Comparison of ENCODE assay signal across 9 cellular contexts in the genomic region with DNA sequence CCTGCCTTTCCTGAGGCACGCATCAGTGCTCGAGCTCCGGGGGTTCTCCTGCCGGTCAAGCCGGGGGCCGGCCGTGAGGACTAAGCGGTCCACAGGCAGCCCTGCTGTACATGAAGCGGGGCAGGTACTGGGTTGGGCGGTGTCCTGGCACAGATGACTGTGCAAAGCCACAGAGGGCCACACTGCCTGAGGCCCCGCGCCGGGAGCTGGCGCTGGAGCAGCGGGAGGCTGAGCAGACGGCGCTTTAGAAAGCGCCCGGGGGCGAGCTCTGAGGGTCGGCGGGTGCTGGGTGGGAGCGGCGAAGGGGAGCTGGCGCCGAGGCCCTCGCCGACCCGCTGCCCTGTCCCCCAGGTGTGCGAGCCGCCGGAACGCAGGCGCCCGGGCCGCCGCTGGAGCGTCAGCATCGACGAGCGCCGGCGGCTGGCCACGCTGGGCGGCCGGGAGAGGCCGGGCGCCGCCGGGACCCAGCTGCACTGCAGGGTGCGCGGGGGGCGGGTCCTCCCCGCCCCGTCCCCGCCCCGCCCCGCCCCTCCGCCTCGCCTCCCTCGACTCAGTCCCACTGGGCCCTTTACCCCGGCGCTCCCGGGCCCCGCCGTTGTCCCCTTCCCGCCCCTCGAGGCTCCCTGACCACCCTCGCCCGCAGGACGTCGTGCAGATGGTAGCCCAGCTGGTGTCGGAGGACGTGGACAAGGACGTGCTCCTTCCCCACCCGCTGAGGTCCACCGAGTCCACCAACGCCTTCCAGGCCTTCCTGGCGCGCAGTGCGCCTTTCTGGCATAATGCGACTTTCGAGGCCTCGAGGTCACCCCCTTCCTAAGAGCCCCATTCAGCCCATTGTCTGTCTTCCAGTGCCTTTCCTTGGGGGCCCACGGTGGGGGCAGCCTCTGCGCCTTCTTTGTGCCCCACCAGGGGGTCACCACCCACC. TPM values are rescaled to one million over a fixed set of nuclear protein-coding genes. Genes with fewer than 3 reads are reported as not detected.
DNase-seq lines count a peak whose midpoint lies in the region; ATAC-seq and TF ChIP-seq lines count a peak whose summit lies in the region.
"Had no signal": no experiment of that assay in that cellular context is flagged by ENCODE, and none has a peak within 500 bp of the region (broad histone marks: within the 10 kb centered on the region; RNA-seq: fewer than 3 reads in every experiment).

No MANE protein-coding gene starts in this region.

- no peak overlapping the region for H2BK20ac ChIP-seq in IMR-90 (ENCODE audit: low read depth, low read length)

- TF ChIP-seq RAD21 in IMR-90 (IDR thresholded peaks at IDR 0.05; ENCODE audit: low read length), result no peak

- H3K27me3 ChIP-seq in IMR-90 (ENCODE audit: control insufficient read depth, insufficient read depth, low read length) (no peaks in the 10 kb centered on the region), gastrocnemius medialis (peaks cover 0 to 4% (median 0%) of the 10 kb centered on the region in 3 donors), MG63 (no peaks in the 10 kb centered on the region)

- no TSS peak for BruUV-seq in IMR-90 (replicated peaks; lab: Mats Ljungman, UMichigan)

- no peaks in the 10 kb centered on the region for H3K9me3 Mint-ChIP-seq in activated naive CD4-positive, alpha-beta T cell treated with anti-CD3 and anti-CD28 coated beads, Interleukin-2, amount 50 U/mL, for 24 hours
- H3K9me3 Mint-ChIP-seq: IgD-negative memory B cell had no signal

- no peak overlapping the region for H2BK15ac ChIP-seq in IMR-90 (ENCODE audit: low read depth, low read length)

- peaks cover 9% of the 10 kb centered on the region for H3K4me1 Mint-ChIP-seq in activated naive CD4-positive, alpha-beta T cell treated with anti-CD3 and anti-CD28 coated beads, Interleukin-2, amount 50 U/mL, for 24 hours

- TF ChIP-seq POLR2A in IMR-90 (IDR thresholded peaks at IDR 0.05; ENCODE audit: low read depth, low read length), result no peak
- no peak for TF ChIP-seq POLR2A in gastrocnemius medialis (IDR thresholded peaks at IDR 0.05)

- H3K36me3 ChIP-seq in IMR-90 (ENCODE audit: control insufficient read depth, insufficient read depth, low read length), result no peaks in the 10 kb centered on the region
- no peaks in the 10 kb centered on the region for H3K36me3 ChIP-seq in gastrocnemius medialis
- no peaks in the 10 kb centered on the region for H3K36me3 ChIP-seq in MG63

- H3K18ac ChIP-seq in IMR-90 (ENCODE audit: low read depth, low read length), result 0 out of 2 replicates have a peak overlapping the region, but pooled peaks have one; percentile 46

- peak overlapping the region; percentile 86 for H2AFZ ChIP-seq in IMR-90 (replicated peaks; ENCODE audit: low read length, poor library complexity)

- peak overlapping the region; percentile 78; the same call in 1 of the 2 replicates for H4K5ac ChIP-seq in IMR-90 (ENCODE audit: low read depth, low read length)

- no peaks in the 10 kb centered on the region; a peak in 1 of 4 replicates for H3K79me1 ChIP-seq in IMR-90 (ENCODE audit: low read depth in 1 of 2, low read length in 2 of 2)

- no peak overlapping the region for H2BK5ac ChIP-seq in IMR-90 (ENCODE audit: low read depth, low read length, poor library complexity, severe bottlenecking)

- in situ Hi-C loops in IMR-90 (cut with MboI; ENCODE audit: low sequenced_read_pairs), result no loop called here
- in situ Hi-C loops in gastrocnemius medialis (cut with MboI; ENCODE audit: low sequenced_read_pairs in 4 of 4), result no loop called here

- no peak overlapping the region for H2BK120ac ChIP-seq in IMR-90 (ENCODE audit: low read depth, low read length)

- peak overlapping the region; percentile 47 for H3K4me3 Mint-ChIP-seq in activated naive CD4-positive, alpha-beta T cell treated with anti-CD3 and anti-CD28 coated beads, Interleukin-2, amount 50 U/mL, for 24 hours

- peak overlapping the region; percentile 77; the same call in 1 of the 2 replicates for H2AK5ac ChIP-seq in IMR-90 (ENCODE audit: low read depth, low read length)

- no peaks in the 10 kb centered on the region for H3K9me1 ChIP-seq in IMR-90 (ENCODE audit: insufficient read depth, low read length)

- CTCF ChIA-PET in IMR-90 (lab: Yijun Ruan, JAX), result no interaction called here

- POLR2A ChIA-PET in IMR-90 (lab: Charles Lee; ENCODE audit: unreplicated experiment), result interaction anchor here (0.5 kb wide), 1 partner anchor 70 kb away, joined by 4 read pairs; no protein-coding TSS in a partner anchor

- H3K56ac ChIP-seq in IMR-90 (ENCODE audit: extremely low read depth, insufficient read depth, low read length), result no peak overlapping the region

- peak overlapping the region; percentile 99 for H3K4me2 ChIP-seq in IMR-90 (ENCODE audit: low read depth, low read length)

- H3K27me3 Mint-ChIP-seq in activated naive CD4-positive, alpha-beta T cell treated with anti-CD3 and anti-CD28 coated beads, Interleukin-2, amount 50 U/mL, for 24 hours, result peaks cover 4% of the 10 kb centered on the region

- H3K14ac ChIP-seq in IMR-90 (replicated peaks; ENCODE audit: low read depth, low read length), result no peak overlapping the region

- H3K4me3 ChIP-seq in IMR-90 (ENCODE audit: insufficient read depth, low read depth, low read length), result peak overlapping the region; percentile 38
- peak overlapping the region; percentile 36 to 57 (median 45) for H3K4me3 ChIP-seq in gastrocnemius medialis
- no peak overlapping the region for H3K4me3 ChIP-seq in MG63

- no peak overlapping the region for H4K91ac ChIP-seq in IMR-90 (ENCODE audit: insufficient read depth, low read depth, low read length)

- H3K27ac ChIP-seq in IMR-90 (ENCODE audit: insufficient read depth, low read length) (no peak overlapping the region), gastrocnemius medialis (no peak overlapping the region)

- H4K8ac ChIP-seq in IMR-90 (ENCODE audit: low read depth in 2 of 2, low read length in 2 of 2), result peak overlapping the region in 1 of 2 experiments; percentile 11; a peak in 2 of 4 replicates

- H3K4me1 ChIP-seq in IMR-90 (ENCODE audit: control insufficient read depth, insufficient read depth, low read length) (peaks cover 5% of the 10 kb centered on the region), gastrocnemius medialis (peaks cover 14 to 20% of the 10 kb centered on the region in 2 donors)

- no peak overlapping the region for H3K4ac ChIP-seq in IMR-90 (ENCODE audit: low read depth, low read length)

- dilution Hi-C loops in IMR-90 (cut with HindIII; ENCODE audit: low sequenced_read_pairs, unreplicated experiment), result no loop called here

- H3K36me3 Mint-ChIP-seq in activated naive CD4-positive, alpha-beta T cell treated with anti-CD3 and anti-CD28 coated beads, Interleukin-2, amount 50 U/mL, for 24 hours, result no peaks in the 10 kb centered on the region
- H3K36me3 Mint-ChIP-seq: IgD-negative memory B cell had no signal

- ATAC-seq in IMR-90 (ENCODE audit: low read depth), result peak; percentile 81
- peak; percentile 54 to 72 for ATAC-seq in left cardiac atrium
- ATAC-seq in gastrocnemius medialis, result peak; percentile 29 to 45
- no peak for ATAC-seq in GM21529 (IDR thresholded peaks at IDR 0.05; ENCODE audit: unreplicated experiment)
- ATAC-seq in HG03457 (IDR thresholded peaks at IDR 0.05; ENCODE audit: unreplicated experiment), result no peak

- no peaks in the 10 kb centered on the region for H3K9me3 ChIP-seq in IMR-90 (ENCODE audit: control insufficient read depth, insufficient read depth, low read length)
- H3K9me3 ChIP-seq in gastrocnemius medialis, result no peaks in the 10 kb centered on the region
- no peaks in the 10 kb centered on the region for H3K9me3 ChIP-seq in MG63

- H2AK9ac ChIP-seq in IMR-90 (replicated peaks; ENCODE audit: low read depth, low read length, poor library complexity), result peak overlapping the region; percentile 1

- peak overlapping the region; percentile 57 for H3K9ac ChIP-seq in IMR-90 (ENCODE audit: low read depth, low read length)

- WGBS in IMR-90 (ENCODE audit: extremely low coverage in 2 of 2, insufficient read length in 1 of 2), 2 experiments, result 12% methylated on average over 45 of the region's 86 CpGs; no CpG with 5 or more reads in 1 of the 2 experiments

- intact Hi-C loops in IMR-90 (cut with micrococcal nuclease), result no loop called here
- intact Hi-C loops in left cardiac atrium (cut with DNase I), result no loop called here
- intact Hi-C loops in gastrocnemius medialis (cut with DNase I; ENCODE audit: low total_unique reads), result loop anchor here (10.0 kb wide), 1 partner anchor 106 kb away; a partner anchor contains a TSS

- no peak overlapping the region for H3K23ac ChIP-seq in IMR-90 (ENCODE audit: low read depth, low read length)

- H3K27ac Mint-ChIP-seq in activated naive CD4-positive, alpha-beta T cell treated with anti-CD3 and anti-CD28 coated beads, Interleukin-2, amount 50 U/mL, for 24 hours, result no peak overlapping the region
- H3K27ac Mint-ChIP-seq: IgD-negative memory B cell had no signal

- TF ChIP-seq CTCF in IMR-90 (conservative IDR thresholded peaks at IDR 0.05; ENCODE audit: low read depth, low read length) (no peak), gastrocnemius medialis (IDR thresholded peaks at IDR 0.05 in 4 of 5, conservative IDR thresholded peaks at IDR 0.05 in 1 of 5) (no peak)

- DNase-seq in COR-L47 (lab: John Stamatoyannopoulos, UW) (peak; percentile 50), IMR-90 (peak; percentile 33), left cardiac atrium (no peak), gastrocnemius medialis (no peak), MG63 (no peak)

- H4K20me1 ChIP-seq in IMR-90 (ENCODE audit: insufficient read depth, low read length), result no peaks in the 10 kb centered on the region

TF ChIP-seq in IMR-90, 13 proteins besides CTCF, POLR2A, EP300 and RAD21 (continues in another document):
- no peak for TF ChIP-seq RFX5 (IDR thresholded peaks at IDR 0.05; ENCODE audit: low read depth, low read length)

RNA-seq across cellular contexts. Expression of a gene that starts 8.3 kb away (rescaled TPM):
- total RNA-seq in IMR-90 (2012; rRNA removed) (19.4 and 21.5 TPM in 2 replicates), left cardiac atrium (100 to 1,000 TPM in 1 of 2 donors, 10 to 100 TPM in 1; 99.5 to 115 TPM), gastrocnemius medialis (10 to 100 TPM; 18.2 to 30.8 (median 28.2) TPM)
- 61.6 and 74.5 TPM in 2 replicates for polyA plus RNA-seq in IMR-90 (2012; rRNA removed)
- polyA plus RNA-seq in IMR-90 (2012; cell fraction: cytosol; rRNA removed), result 55.0 and 55.6 TPM in 2 replicates
- polyA plus RNA-seq in IMR-90 (2012; cell fraction: nucleus; rRNA removed; ENCODE audit: low replicate concordance), result 408 and 869 TPM in 2 replicates
- total RNA-seq in MG63 (2014; rRNA removed; shearing (Covaris generic); ENCODE audit: low replicate concordance), result 20.6 and 46.5 TPM in 2 replicates

RNA-seq across cellular contexts. Expression of a gene that starts 12.9 kb away (rescaled TPM):
- total RNA-seq in IMR-90 (2012; rRNA removed), result under 0.01 and 0.18 TPM in 2 replicates
- 0.10 and 0.11 TPM in 2 replicates for polyA plus RNA-seq in IMR-90 (2012; rRNA removed)
- polyA plus RNA-seq in IMR-90 (2012; cell fraction: cytosol; rRNA removed), result 0.03 and 0.12 TPM in 2 replicates
- 1.5 and 1.6 TPM in 2 replicates for polyA plus RNA-seq in IMR-90 (2012; cell fraction: nucleus; rRNA removed; ENCODE audit: low replicate concordance)
- 1 to 10 TPM in 1 of 2 donors, under 1 TPM in 1; 0.77 to 1.6 TPM for total RNA-seq in left cardiac atrium
- total RNA-seq in gastrocnemius medialis, result not detected
- 0.22 and 0.63 TPM in 2 replicates for total RNA-seq in MG63 (2014; rRNA removed; shearing (Covaris generic); ENCODE audit: low replicate concordance)

Comparison
In these comparisons a context has a peak if more than half of its experiments do, and no peak if none do; other contexts are left out.
1. DNase-seq: peak in COR-L47 (single experiment) and IMR-90 (single experiment); none in left cardiac atrium (single experiment), gastrocnemius medialis (0 of 2) and MG63 (single experiment).
2. ATAC-seq: peak in IMR-90 (single experiment), left cardiac atrium (2 of 2) and gastrocnemius medialis (2 of 2); none in GM21529 (single experiment) and HG03457 (single experiment).